8 cellular contexts compared by ENCODE assay signal in the genomic region with DNA sequence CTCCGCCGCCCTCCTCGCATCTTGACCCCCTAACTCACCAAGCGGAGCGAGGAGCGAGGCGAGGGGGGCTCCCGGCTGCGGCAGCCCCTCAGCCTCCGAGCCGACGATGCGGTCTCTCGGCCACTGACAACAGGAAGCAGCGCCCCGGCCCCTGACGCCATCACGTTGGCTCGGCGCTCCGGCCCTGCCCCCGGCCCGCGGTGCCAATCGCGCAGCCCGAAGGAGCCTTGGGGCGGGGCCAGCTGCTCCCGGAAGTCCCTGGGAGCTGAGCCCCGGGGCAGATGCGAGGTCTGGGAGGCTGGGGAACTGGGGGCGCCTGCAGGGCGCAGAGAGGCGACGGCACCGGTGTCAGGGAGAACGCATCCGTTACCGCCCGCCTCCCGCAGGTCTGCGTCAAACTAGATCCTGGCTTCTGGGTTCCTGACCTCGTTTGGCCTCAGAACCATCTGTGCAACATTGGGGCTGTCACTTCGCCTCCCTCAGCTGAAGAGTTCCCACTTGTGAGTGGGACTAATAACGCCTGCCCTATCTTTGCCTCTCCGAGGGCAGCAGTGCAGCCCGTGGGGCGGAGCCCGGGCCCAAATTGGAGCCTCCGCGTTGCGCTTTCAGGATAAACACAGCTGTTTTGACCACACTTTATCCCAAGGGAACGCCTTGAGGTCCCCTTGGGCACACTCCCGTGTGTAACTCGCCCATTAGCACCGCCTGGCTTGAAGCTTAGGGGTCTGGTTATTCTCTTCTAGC.
A peak's percentile ranks its signal among the peaks of the same experiment; 100 is the strongest.
DNase-seq lines count a peak whose midpoint lies in the region; ATAC-seq and TF ChIP-seq lines count a peak whose summit lies in the region.
"Not testable (repeated sequence)": the region's sequence is repeated elsewhere in the genome, so short reads cannot be mapped to it uniquely, and the experiment has no call there.

No MANE protein-coding gene starts in this region.

- peak; percentile 8 for DNase-seq in DMS79 (lab: John Stamatoyannopoulos, UW)
- DNase-seq in RPMI7951 (ENCODE audit: low read depth): peak; percentile 74
- peak; percentile 58 for DNase-seq in fibroblast of peridontal ligament (ENCODE audit: extremely low read depth)
- peak; percentile 77 to 90 (median 83) for DNase-seq in naive thymus-derived CD8-positive, alpha-beta T cell
- DNase-seq in stimulated activated CD8-positive, alpha-beta memory T cell treated with anti-CD3 and anti-CD28 coated beads, Interleukin-7, amount 100 ng/mL, for 48 hours (ENCODE audit: extremely low read depth in 1 of 2, low read depth in 1 of 2): peak; percentile 79 to 80

- not testable (repeated sequence) for H3K36me3 Mint-ChIP-seq in activated T-helper 17 cell treated with anti-CD3 and anti-CD28 coated beads, Interleukin-2, amount 50 U/mL, for 72 hours (ENCODE audit: low read depth); naive thymus-derived CD8-positive, alpha-beta T cell

- H3K9me3 Mint-ChIP-seq in activated T-helper 17 cell treated with anti-CD3 and anti-CD28 coated beads, Interleukin-2, amount 50 U/mL, for 72 hours; naive thymus-derived CD8-positive, alpha-beta T cell: not testable (repeated sequence)

- peaks cover 13% of the 10 kb centered on the region for H3K4me1 Mint-ChIP-seq in activated T-helper 17 cell treated with anti-CD3 and anti-CD28 coated beads, Interleukin-2, amount 50 U/mL, for 72 hours
- peaks cover 10 to 32% (median 27%) of the 10 kb centered on the region in 4 donors for H3K4me1 Mint-ChIP-seq in naive thymus-derived CD8-positive, alpha-beta T cell

- not testable (repeated sequence) for TF ChIP-seq RAD21 in Ishikawa (IDR thresholded peaks at IDR 0.05; ENCODE audit: low read depth)

- POLR2A ChIA-PET in naive thymus-derived CD8-positive, alpha-beta T cell (lab: Charles Lee): interaction anchor here (0.7 kb wide), 2 partner anchors 159 to 280 kb away, joined by 4 to 5 read pairs; no protein-coding TSS in a partner anchor

- H3K27ac Mint-ChIP-seq in activated T-helper 17 cell treated with anti-CD3 and anti-CD28 coated beads, Interleukin-2, amount 50 U/mL, for 72 hours: peak overlapping the region; percentile 92
- H3K27ac Mint-ChIP-seq in naive thymus-derived CD8-positive, alpha-beta T cell: peak overlapping the region; percentile 84 to 98 (median 96)

- H3K4me3 Mint-ChIP-seq in activated T-helper 17 cell treated with anti-CD3 and anti-CD28 coated beads, Interleukin-2, amount 50 U/mL, for 72 hours: peak overlapping the region; percentile 94
- peak overlapping the region; percentile 89 to 96 (median 92) for H3K4me3 Mint-ChIP-seq in naive thymus-derived CD8-positive, alpha-beta T cell

- TF ChIP-seq EP300 in Ishikawa (IDR thresholded peaks at IDR 0.05; ENCODE audit: borderline replicate concordance): not testable (repeated sequence)

- not testable (repeated sequence) for H3K27me3 Mint-ChIP-seq in activated T-helper 17 cell treated with anti-CD3 and anti-CD28 coated beads, Interleukin-2, amount 50 U/mL, for 72 hours; naive thymus-derived CD8-positive, alpha-beta T cell

- ATAC-seq in GM21723 (IDR thresholded peaks at IDR 0.05; ENCODE audit: unreplicated experiment): peak; percentile 93
- ATAC-seq in activated T-helper 17 cell treated with anti-CD3 and anti-CD28 coated beads, Interleukin-2, amount 50 U/mL, for 72 hours (replicated peaks): peak; percentile 98
- peak; percentile 93 to 95 for ATAC-seq in naive thymus-derived CD8-positive, alpha-beta T cell

TF ChIP-seq in Ishikawa, 13 proteins besides CTCF, POLR2A, EP300 and RAD21:
- TF ChIP-seq TAF1 (IDR thresholded peaks at IDR 0.05; ENCODE audit: low read depth): peak; percentile 48; the same call in 1 of the 2 replicates

Comparison
In these comparisons a context has a peak if more than half of its experiments do, and no peak if none do; other contexts are left out.
1. Peak in every context shown above with its lines: DNase-seq and ATAC-seq.
2. DNase-seq: peak in every context shown above with its lines; median percentile 83 in naive thymus-derived CD8-positive, alpha-beta T cell; 80 in stimulated activated CD8-positive, alpha-beta memory T cell treated with anti-CD3 and anti-CD28 coated beads, Interleukin-7, amount 100 ng/mL, for 48 hours; 74 in RPMI7951; 58 in fibroblast of peridontal ligament; 8 in DMS79.